In the genomic region with DNA sequence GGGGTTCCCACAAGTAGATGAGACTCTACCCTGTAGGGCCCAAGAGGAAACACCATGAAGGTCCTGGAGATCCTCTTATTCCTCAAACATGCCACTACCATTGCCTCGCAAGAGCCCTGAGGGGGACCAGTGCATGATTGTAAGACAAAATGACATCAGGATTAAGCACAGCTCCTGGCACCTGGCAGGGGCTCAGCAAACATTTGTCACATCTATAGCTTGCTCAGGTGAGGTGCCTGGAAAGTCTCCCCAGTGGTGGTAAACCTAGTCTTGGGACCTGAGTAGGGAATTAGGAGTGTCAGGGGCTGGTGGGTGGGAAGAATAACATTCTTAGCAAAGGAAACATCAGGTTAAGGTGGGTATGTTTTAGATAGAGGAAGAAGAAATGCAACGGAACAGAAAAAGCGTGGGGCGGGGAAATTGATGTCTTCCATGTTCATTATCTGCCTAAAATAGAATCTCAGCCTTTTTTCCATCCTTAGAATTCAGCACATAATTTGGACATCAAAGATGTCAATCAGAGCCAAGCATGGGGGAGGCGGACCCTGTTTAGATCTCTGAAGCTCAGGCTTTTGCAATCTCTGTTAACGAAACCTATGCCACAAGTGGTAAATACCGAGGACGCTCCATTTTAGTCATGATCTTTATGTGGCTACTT, we compare ENCODE assay signal across 8 cellular contexts.
A peak's percentile ranks its signal among the peaks of the same experiment; 100 is the strongest.
DNase-seq lines count a peak whose midpoint lies in the region; ATAC-seq and TF ChIP-seq lines count a peak whose summit lies in the region.

No MANE protein-coding gene starts in this region.

- H3K9ac ChIP-seq in DND-41 (ENCODE audit: low read depth, low read length) (peak overlapping the region; percentile 94), mucosa of stomach (ENCODE audit: low read length) (peak overlapping the region; percentile 57)

- H3K9me3 ChIP-seq in DND-41 (ENCODE audit: insufficient read depth, low read length, severe bottlenecking) = no peaks in the 10 kb centered on the region
- H3K9me3 ChIP-seq in mucosa of stomach (ENCODE audit: control insufficient read depth, low read length) = no peaks in the 10 kb centered on the region

- H3K36me3 ChIP-seq in DND-41 (ENCODE audit: insufficient read depth, low read length) = peaks cover 11% of the 10 kb centered on the region
- no peaks in the 10 kb centered on the region for H3K36me3 ChIP-seq in mucosa of stomach (ENCODE audit: control insufficient read depth, insufficient read depth, low read length)

- no peak for TF ChIP-seq CTCF in DND-41 (IDR thresholded peaks at IDR 0.05; ENCODE audit: borderline replicate concordance, extremely low read depth, low read length, poor library complexity, severe bottlenecking)
- TF ChIP-seq CTCF in cardiac fibroblast (IDR thresholded peaks at IDR 0.05; ENCODE audit: low read depth, low read length) = no peak

- no peaks in the 10 kb centered on the region for H3K27me3 ChIP-seq in DND-41 (ENCODE audit: insufficient read depth, low read length, poor library complexity)
- H3K27me3 ChIP-seq in mucosa of stomach (ENCODE audit: control insufficient read depth, insufficient read depth, low read length) = peaks cover 21% of the 10 kb centered on the region

- peak overlapping the region; percentile 98 for H3K4me2 ChIP-seq in DND-41 (ENCODE audit: insufficient read depth, low read length)

- H4K20me1 ChIP-seq in DND-41 (ENCODE audit: insufficient read depth, low read length) = peaks cover 9% of the 10 kb centered on the region; the same call in 1 of the 2 replicates

- ATAC-seq in DND-41 (ENCODE audit: insufficient read depth, low read depth) = no peak
- ATAC-seq in GM19023 (IDR thresholded peaks at IDR 0.05; ENCODE audit: unreplicated experiment) = no peak
- no peak for ATAC-seq in GM18873 (IDR thresholded peaks at IDR 0.05; ENCODE audit: low FRiP score, unreplicated experiment)
- ATAC-seq in GM19395 (IDR thresholded peaks at IDR 0.05; ENCODE audit: unreplicated experiment) = no peak

- DNase-seq in DND-41 (peak; percentile 27), MV-4-11 (lab: John Stamatoyannopoulos, UW) (peak; percentile 41), cardiac fibroblast (ENCODE audit: low read depth in 2 of 2) (no peak), posterior cingulate gyrus (no peak)

- H2AFZ ChIP-seq in DND-41 (ENCODE audit: low read depth, low read length) = peak overlapping the region; percentile 97

- peaks cover 55% of the 10 kb centered on the region for H3K79me2 ChIP-seq in DND-41 (ENCODE audit: insufficient read depth, low read length)

- peak overlapping the region; percentile 81 to 98 for H3K4me3 ChIP-seq in DND-41 (ENCODE audit: low read depth in 1 of 2, low read length in 2 of 2)
- peak overlapping the region; percentile 30 to 45 for H3K4me3 ChIP-seq in cardiac fibroblast (replicated peaks in 1 of 2; ENCODE audit: low read depth in 2 of 2, low read length in 2 of 2)
- H3K4me3 ChIP-seq in mucosa of stomach (ENCODE audit: low read length) = no peak overlapping the region

- peak overlapping the region; percentile 96 for H3K27ac ChIP-seq in DND-41 (ENCODE audit: low read length)

- peaks cover 50% of the 10 kb centered on the region for H3K4me1 ChIP-seq in DND-41 (ENCODE audit: insufficient read depth, low read length)
- peaks cover 9% of the 10 kb centered on the region for H3K4me1 ChIP-seq in mucosa of stomach (ENCODE audit: control insufficient read depth, insufficient read depth, low read length)

- intact Hi-C loops in posterior cingulate gyrus (cut with DNase I) = loop anchor here (5.0 kb wide), 2 partner anchors 133 to 203 kb away; a partner anchor contains a TSS

Comparison
In these comparisons a context has a peak if more than half of its experiments do, and no peak if none do; other contexts are left out.
1. DNase-seq: peak in DND-41 (single experiment) and MV-4-11 (single experiment); none in cardiac fibroblast (0 of 2) and posterior cingulate gyrus (0 of 10).